28 cellular contexts compared by ENCODE assay signal in genomic region chr5:117095322-117095721, GRCh38.
"Had no signal": no experiment of that assay in that cellular context is flagged by ENCODE, and none has a peak within 500 bp of the region (broad histone marks: within the 10 kb centered on the region; RNA-seq: fewer than 3 reads in every experiment).

No MANE protein-coding gene starts in this region.

- H3K9me3 ChIP-seq: gastroesophageal sphincter, pancreas, psoas muscle, right atrium auricular region, tibial nerve had no signal

- H3K4me3 Mint-ChIP-seq: activated CD4-positive, alpha-beta T cell treated with anti-CD3 and anti-CD28 coated beads for 36 hours; activated CD8-positive, alpha-beta memory T cell treated with anti-CD3 and anti-CD28 coated beads, Interleukin-2, amount 10 ng/mL, durations not matched to agents 7 days and 5 days; activated CD8-positive, alpha-beta T cell treated with anti-CD3 and anti-CD28 coated beads, Interleukin-2, amount 10 ng/mL, durations not matched to agents 7 days and 5 days; activated T-cell treated with anti-CD3 and anti-CD28 coated beads, Interleukin-2, amount 50 U/mL, for 72 hours; central memory CD8-positive, alpha-beta T cell; dendritic cell treated with granulocyte-macrophage colony-stimulating factor and Interleukin-4, amounts not matched to agents 40 ng/mL and 50 ng/mL, for 4 days; natural killer cell; T-helper 2 cell treated with Interferon-gamma antibody and Interleukin-4, amounts not matched to agents 5 μg/mL and 100 μg/mL, for 36 hours had no signal

- H3K27me3 Mint-ChIP-seq: activated CD4-positive, alpha-beta T cell treated with anti-CD3 and anti-CD28 coated beads for 36 hours; activated CD8-positive, alpha-beta memory T cell treated with anti-CD3 and anti-CD28 coated beads, Interleukin-2, amount 10 ng/mL, durations not matched to agents 7 days and 5 days; central memory CD8-positive, alpha-beta T cell; dendritic cell treated with granulocyte-macrophage colony-stimulating factor and Interleukin-4, amounts not matched to agents 40 ng/mL and 50 ng/mL, for 4 days had no signal

- ATAC-seq: activated CD4-positive, alpha-beta T cell treated with anti-CD3 and anti-CD28 coated beads for 36 hours; activated CD8-positive, alpha-beta memory T cell treated with anti-CD3 and anti-CD28 coated beads, Interleukin-2, amount 10 ng/mL, durations not matched to agents 7 days and 5 days; activated CD8-positive, alpha-beta T cell treated with anti-CD3 and anti-CD28 coated beads, Interleukin-2, amount 10 ng/mL, durations not matched to agents 7 days and 5 days; activated naive CD4-positive, alpha-beta T cell treated with anti-CD3 and anti-CD28 coated beads, Interleukin-2, amount 50 U/mL, for 72 hours; activated T-cell treated with anti-CD3 and anti-CD28 coated beads, Interleukin-2, amount 50 U/mL, for 72 hours; gastroesophageal sphincter; left colon; natural killer cell; pancreas; psoas muscle had no signal

- H3K27ac Mint-ChIP-seq: activated CD4-positive, alpha-beta T cell treated with anti-CD3 and anti-CD28 coated beads for 36 hours; activated CD8-positive, alpha-beta memory T cell treated with anti-CD3 and anti-CD28 coated beads, Interleukin-2, amount 10 ng/mL, durations not matched to agents 7 days and 5 days; activated CD8-positive, alpha-beta T cell treated with anti-CD3 and anti-CD28 coated beads, Interleukin-2, amount 10 ng/mL, durations not matched to agents 7 days and 5 days; activated naive CD4-positive, alpha-beta T cell treated with anti-CD3 and anti-CD28 coated beads, Interleukin-2, amount 50 U/mL, for 72 hours; activated T-cell treated with anti-CD3 and anti-CD28 coated beads, Interleukin-2, amount 50 U/mL, for 72 hours; dendritic cell treated with granulocyte-macrophage colony-stimulating factor and Interleukin-4, amounts not matched to agents 40 ng/mL and 50 ng/mL, for 4 days; natural killer cell; T-helper 2 cell treated with Interferon-gamma antibody and Interleukin-4, amounts not matched to agents 5 μg/mL and 100 μg/mL, for 36 hours had no signal

- H3K27ac ChIP-seq: gastroesophageal sphincter, pancreas, psoas muscle, right atrium auricular region, spleen, tibial nerve had no signal

- H3K4me3 ChIP-seq: gastroesophageal sphincter, pancreas, psoas muscle, right atrium auricular region, spleen, tibial nerve had no signal

- H3K36me3 Mint-ChIP-seq: activated CD8-positive, alpha-beta memory T cell treated with anti-CD3 and anti-CD28 coated beads, Interleukin-2, amount 10 ng/mL, durations not matched to agents 7 days and 5 days; activated naive CD4-positive, alpha-beta T cell treated with anti-CD3 and anti-CD28 coated beads, Interleukin-2, amount 50 U/mL, for 72 hours; natural killer cell had no signal

- FAIRE-seq: bronchial epithelial cell, keratinocyte, pancreas had no signal

- H3K4me1 ChIP-seq: gastroesophageal sphincter, pancreas, psoas muscle, right atrium auricular region, spleen, tibial nerve had no signal

- H3K27me3 ChIP-seq: gastroesophageal sphincter, pancreas, right atrium auricular region, spleen, tibial nerve had no signal

- H3K4me1 Mint-ChIP-seq: activated CD4-positive, alpha-beta T cell treated with anti-CD3 and anti-CD28 coated beads for 36 hours; activated CD8-positive, alpha-beta memory T cell treated with anti-CD3 and anti-CD28 coated beads, Interleukin-2, amount 10 ng/mL, durations not matched to agents 7 days and 5 days; central memory CD8-positive, alpha-beta T cell; natural killer cell had no signal

- DNase-seq: activated CD4-positive, alpha-beta T cell treated with anti-CD3 and anti-CD28 coated beads for 36 hours; activated CD4-positive, CD25-positive, alpha-beta regulatory T cell; activated CD8-positive, alpha-beta memory T cell treated with anti-CD3 and anti-CD28 coated beads, Interleukin-2, amount 10 ng/mL, durations not matched to agents 7 days and 5 days; activated CD8-positive, alpha-beta T cell treated with anti-CD3 and anti-CD28 coated beads, Interleukin-2, amount 10 ng/mL, durations not matched to agents 7 days and 5 days; activated naive CD4-positive, alpha-beta T cell; activated T-cell treated with anti-CD3 and anti-CD28 coated beads, Interleukin-2, amount 50 U/mL, for 72 hours; effector CD8-positive, alpha-beta T cell; erythroblast; head of caudate nucleus; hippocampal formation; left colon; natural killer cell; nucleus accumbens; pancreas; psoas muscle; spleen; stimulated activated CD4-positive, alpha-beta T cell treated with anti-CD3 and anti-CD28 coated beads, Interleukin-2, amount 100 ng/mL, for 48 hours; stimulated activated naive CD4-positive, alpha-beta T cell treated with Interleukin-2 at 50 U/mL for 16 hours; T-helper 1 cell had no signal

- H3K36me3 ChIP-seq: gastroesophageal sphincter, pancreas, right atrium auricular region, spleen, tibial nerve had no signal
